8 cellular contexts compared by ENCODE assay signal in the genomic region with DNA sequence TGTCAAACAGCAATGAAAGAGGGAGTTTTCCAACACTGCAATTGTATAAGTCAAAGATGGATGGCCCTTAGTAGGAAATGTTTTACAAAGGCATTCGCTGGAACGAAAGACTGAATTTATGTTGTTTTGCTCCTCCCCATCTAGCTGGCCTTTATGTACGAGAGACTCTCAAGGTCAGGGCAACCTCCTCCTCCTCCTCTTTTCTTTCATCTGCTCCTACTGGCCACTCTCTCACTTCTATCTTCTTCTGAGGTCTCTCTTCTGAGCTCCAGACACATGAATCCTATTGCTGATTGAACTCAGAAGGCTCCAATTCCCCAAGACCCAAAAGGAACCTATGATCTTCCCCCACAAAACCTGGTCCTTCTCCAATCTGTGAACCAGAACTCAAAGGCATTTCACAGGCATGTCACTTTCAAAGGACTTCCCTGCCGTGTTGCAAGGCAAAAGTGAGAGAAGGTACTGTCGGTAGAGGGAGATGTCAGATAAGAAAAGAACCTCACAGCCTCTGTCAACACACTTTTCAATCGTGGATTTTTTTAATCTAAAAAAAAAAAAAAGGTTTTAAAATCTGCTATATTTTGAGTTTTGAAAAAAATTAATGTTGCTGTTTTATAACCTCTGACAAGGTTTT. TPM values are rescaled to one million over a fixed set of nuclear protein-coding genes. Genes with fewer than 3 reads are reported as not detected.
DNase-seq lines count a peak whose midpoint lies in the region; ATAC-seq and TF ChIP-seq lines count a peak whose summit lies in the region.

No MANE protein-coding gene starts in this region.

- no peak overlapping the region for H3K4me2 ChIP-seq in OCI-LY3 (ENCODE audit: low read length)

- no peak overlapping the region for H3K9ac ChIP-seq in OCI-LY3 (ENCODE audit: low read length)

- H3K79me2 ChIP-seq in OCI-LY3 (ENCODE audit: low read length), result no peaks in the 10 kb centered on the region

- H3K27ac ChIP-seq in A673 (ENCODE audit: low read depth, low read length, poor library complexity, severe bottlenecking) (no peak overlapping the region), OCI-LY3 (ENCODE audit: low read length) (no peak overlapping the region)

- no TSS peak for BruUV-seq in A673 (replicated peaks; lab: Mats Ljungman, UMichigan)

- CTCF ChIA-PET in A673 (lab: Charles Lee), result interaction anchor here (1.5 kb wide), 1 partner anchor 13 kb away, joined by 3 read pairs; no protein-coding TSS in a partner anchor

- H3K27me3 ChIP-seq in A673 (replicated peaks; ENCODE audit: insufficient read depth, low read depth, low read length, poor library complexity) (peaks cover 66% of the 10 kb centered on the region), OCI-LY3 (ENCODE audit: low read depth, low read length) (peaks cover 52% of the 10 kb centered on the region)

- H3K4me3 ChIP-seq in A673 (ENCODE audit: low read depth, low read length, poor library complexity, severe bottlenecking) (no peak overlapping the region), OCI-LY3 (ENCODE audit: low read length) (no peak overlapping the region), fibroblast of pulmonary artery (replicated peaks; ENCODE audit: low read depth, low read length) (no peak overlapping the region)

- no peaks in the 10 kb centered on the region for H3K9me3 ChIP-seq in A673 (ENCODE audit: low read depth, low read length, poor library complexity, severe bottlenecking)
- H3K9me3 ChIP-seq in OCI-LY3 (ENCODE audit: insufficient read depth, low read length), result no peaks in the 10 kb centered on the region

- intact Hi-C loops in A673 (cut with micrococcal nuclease; ENCODE audit: unreplicated experiment), result loop anchor here (5.0 kb wide), 2 partner anchors 570 to 1495 kb away; no protein-coding TSS in a partner anchor

- no peaks in the 10 kb centered on the region for H3K4me1 ChIP-seq in A673 (ENCODE audit: insufficient read depth, low read length, poor library complexity, severe bottlenecking)
- no peaks in the 10 kb centered on the region for H3K4me1 ChIP-seq in OCI-LY3 (ENCODE audit: low read length)

- no peaks in the 10 kb centered on the region for H4K20me1 ChIP-seq in OCI-LY3 (ENCODE audit: insufficient read depth, low read length)

- TF ChIP-seq CTCF in A673 (conservative IDR thresholded peaks at IDR 0.05; ENCODE audit: low read depth, low read length) (peak; percentile 58), GM12872 (IDR thresholded peaks at IDR 0.05; ENCODE audit: insufficient read depth, low read depth, low read length) (peak; percentile 26; the same call in 1 of the 3 replicates), OCI-LY3 (IDR thresholded peaks at IDR 0.05; ENCODE audit: low read depth, low read length) (peak; percentile 28; the same call in 1 of the 2 replicates), fibroblast of pulmonary artery (IDR thresholded peaks at IDR 0.05; ENCODE audit: low read length, missing control alignments) (peak; percentile 22)

- POLR2A ChIA-PET in A673 (lab: Charles Lee; ENCODE audit: low non-redundant PET), result no interaction called here

- no peak for ATAC-seq in HG03565 (IDR thresholded peaks at IDR 0.05; ENCODE audit: unreplicated experiment)
- ATAC-seq in GM21619 (IDR thresholded peaks at IDR 0.05; ENCODE audit: unreplicated experiment), result no peak

- no peak overlapping the region for H2AFZ ChIP-seq in OCI-LY3 (ENCODE audit: low read depth, low read length)

- DNase-seq in A673 (ENCODE audit: low spot score) (peak; percentile 38), fibroblast of pulmonary artery (ENCODE audit: low read depth) (peak; percentile 47), NCI-H510A treated with DMSO at 0.1 percent for 48 hours (lab: John Stamatoyannopoulos, UW) (no peak)
- no peak for DNase-seq in activated CD4-positive, CD25-positive, alpha-beta regulatory T cell (lab: John Stamatoyannopoulos, UW)

- H3K36me3 ChIP-seq in A673 (ENCODE audit: insufficient read depth, low read length, poor library complexity, severe bottlenecking) (no peaks in the 10 kb centered on the region), OCI-LY3 (replicated peaks; ENCODE audit: low read depth, low read length) (no peaks in the 10 kb centered on the region)

RNA-seq across cellular contexts. Expression of gene PUM3, which starts 28.5 kb away (rescaled TPM):
- total RNA-seq in A673 (2021), result 95.7 and 102 TPM in 2 replicates

Comparison
In these comparisons a context has a peak if more than half of its experiments do, and no peak if none do; other contexts are left out.
1. DNase-seq: peak in A673 (single experiment) and fibroblast of pulmonary artery (single experiment); none in NCI-H510A treated with DMSO at 0.1 percent for 48 hours (single experiment) and activated CD4-positive, CD25-positive, alpha-beta regulatory T cell (0 of 4).
2. Peak in every context shown above with its lines, with median percentiles within 50 percentile points of each other: CTCF ChIP-seq.